ENCODE assay signal across 8 cellular contexts in the genomic region with DNA sequence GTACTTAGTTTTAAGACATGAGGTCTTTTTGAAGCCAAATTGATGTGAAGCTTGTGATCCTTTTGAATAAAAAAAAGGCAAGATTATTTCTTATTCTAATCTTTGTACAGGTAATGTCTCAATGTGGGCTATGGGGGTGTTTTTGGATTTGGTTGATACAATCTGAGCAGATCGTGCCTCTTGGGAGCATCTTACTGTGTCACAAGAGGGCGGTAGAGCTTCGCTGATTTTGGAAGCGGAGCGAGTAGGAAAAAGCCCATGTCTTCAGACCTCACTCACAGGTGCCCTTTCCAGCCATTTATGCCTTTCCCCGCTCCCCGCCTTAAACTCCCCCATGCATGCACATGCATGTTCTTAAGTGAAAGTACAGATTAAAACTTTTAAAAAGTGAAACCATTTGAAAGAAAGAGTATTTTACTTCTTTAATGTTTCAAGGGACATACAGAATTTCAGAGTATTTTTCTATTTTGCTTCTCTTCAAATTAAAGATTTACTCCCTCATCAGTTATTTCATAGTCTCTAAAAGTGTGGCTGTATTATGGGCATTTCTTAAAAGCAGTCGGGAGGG. TPM values are rescaled to one million over a fixed set of nuclear protein-coding genes. Genes with fewer than 3 reads are reported as not detected.
DNase-seq lines count a peak whose midpoint lies in the region; ATAC-seq and TF ChIP-seq lines count a peak whose summit lies in the region.

No MANE protein-coding gene starts in this region.

- no peaks in the 10 kb centered on the region for H3K9me3 ChIP-seq in A673 (ENCODE audit: low read depth, low read length, poor library complexity, severe bottlenecking)
- no peaks in the 10 kb centered on the region for H3K9me3 ChIP-seq in PC-3 (ENCODE audit: low read length)
- no peaks in the 10 kb centered on the region for H3K9me3 ChIP-seq in osteoblast (ENCODE audit: low read depth, low read length)
- H3K9me3 ChIP-seq in uterus = no peaks in the 10 kb centered on the region

- H3K27ac ChIP-seq in A673 (ENCODE audit: low read depth, low read length, poor library complexity, severe bottlenecking) (no peak overlapping the region), KMS-11 (no peak overlapping the region), PC-3 (ENCODE audit: low read length) (no peak overlapping the region), osteoblast (ENCODE audit: low read depth, low read length) (no peak overlapping the region), uterus (no peak overlapping the region)

- H3K4me3 ChIP-seq in A673 (ENCODE audit: low read depth, low read length, poor library complexity, severe bottlenecking) (no peak overlapping the region), KMS-11 (IDR thresholded peaks at IDR 0.05; ENCODE audit: insufficient read depth, low read depth, low read length) (no peak overlapping the region), PC-3 (ENCODE audit: low read length) (no peak overlapping the region), osteoblast (ENCODE audit: insufficient read depth, low read length) (no peak overlapping the region), uterus (no peak overlapping the region)

- CTCF ChIA-PET in A673 (lab: Charles Lee) (interaction anchor here (1.9 kb wide), 1 partner anchor 271 kb away, joined by 7 read pairs; no protein-coding TSS in a partner anchor), PC-3 (lab: Charles Lee) (interaction anchor here (0.8 to 1.4 kb wide), 2 partner anchors 191 to 271 kb away, joined by 3 to 8 read pairs; no protein-coding TSS in a partner anchor)

- POLR2A ChIA-PET in A673 (lab: Charles Lee; ENCODE audit: low non-redundant PET) (no interaction called here), PC-3 (lab: Charles Lee; ENCODE audit: unreplicated experiment) (no interaction called here)

- H3K4me1 ChIP-seq in A673 (ENCODE audit: insufficient read depth, low read length, poor library complexity, severe bottlenecking) (no peaks in the 10 kb centered on the region), KMS-11 (ENCODE audit: low read depth, poor library complexity, severe bottlenecking) (peaks cover 6% of the 10 kb centered on the region), PC-3 (ENCODE audit: insufficient read depth, low read length) (no peaks in the 10 kb centered on the region), osteoblast (ENCODE audit: insufficient read depth, low read length) (no peaks in the 10 kb centered on the region), uterus (no peaks in the 10 kb centered on the region)

- TF ChIP-seq CTCF in A673 (conservative IDR thresholded peaks at IDR 0.05; ENCODE audit: low read depth, low read length) (peak; percentile 95), KMS-11 (conservative IDR thresholded peaks at IDR 0.05; ENCODE audit: low read depth, low read length) (peak; percentile 77), PC-3 (conservative IDR thresholded peaks at IDR 0.05; ENCODE audit: low read depth, low read length) (peak; percentile 93), osteoblast (IDR thresholded peaks at IDR 0.05; ENCODE audit: extremely low read depth, low read depth, low read length) (peak; percentile 87), uterus (IDR thresholded peaks at IDR 0.05) (peak; percentile 79 to 87 (median 82))

- peaks cover 7% of the 10 kb centered on the region for H3K27me3 ChIP-seq in A673 (replicated peaks; ENCODE audit: insufficient read depth, low read depth, low read length, poor library complexity)
- no peaks in the 10 kb centered on the region for H3K27me3 ChIP-seq in KMS-11 (ENCODE audit: insufficient read depth, low read depth)
- H3K27me3 ChIP-seq in PC-3 (ENCODE audit: low read length) = peaks cover 6% of the 10 kb centered on the region; the same call in 1 of the 2 replicates
- peaks cover 49% of the 10 kb centered on the region for H3K27me3 ChIP-seq in osteoblast (ENCODE audit: insufficient read depth, low read length)
- H3K27me3 ChIP-seq in uterus = no peaks in the 10 kb centered on the region

- DNase-seq in A673 (ENCODE audit: low spot score) (peak; percentile 88), PC-3 (peak; percentile 94), foreskin melanocyte (peak; percentile 45), osteoblast (ENCODE audit: insufficient read length, low spot score, missing footprints) (peak; percentile 76), uterus (peak; percentile 75 to 79)
- peak; percentile 26 for DNase-seq in activated T-helper 9 cell treated with anti-CD3 and anti-CD28 coated beads, Interleukin-2, amount 50 U/mL, for 16 hours (ENCODE audit: low read depth)

- H3K9ac ChIP-seq in KMS-11 (no peak overlapping the region), PC-3 (ENCODE audit: low read length) (no peak overlapping the region)

- H3K36me3 ChIP-seq in A673 (ENCODE audit: insufficient read depth, low read length, poor library complexity, severe bottlenecking) (no peaks in the 10 kb centered on the region), KMS-11 (ENCODE audit: insufficient read depth) (no peaks in the 10 kb centered on the region), PC-3 (ENCODE audit: low read depth, low read length) (no peaks in the 10 kb centered on the region), osteoblast (ENCODE audit: insufficient read depth, low read length) (no peaks in the 10 kb centered on the region), uterus (no peaks in the 10 kb centered on the region)

- H3K9me2 ChIP-seq in PC-3 (replicated peaks; ENCODE audit: low read length) = no peaks in the 10 kb centered on the region

- no peak overlapping the region for H3K4me2 ChIP-seq in KMS-11
- no peak overlapping the region for H3K4me2 ChIP-seq in PC-3 (ENCODE audit: low read length)
- no peak overlapping the region for H3K4me2 ChIP-seq in osteoblast (ENCODE audit: insufficient read depth, low read length)

- H3K79me2 ChIP-seq in KMS-11 (ENCODE audit: insufficient read depth, low read depth) = no peaks in the 10 kb centered on the region
- no peaks in the 10 kb centered on the region for H3K79me2 ChIP-seq in PC-3 (ENCODE audit: low read length)
- no peaks in the 10 kb centered on the region for H3K79me2 ChIP-seq in osteoblast (ENCODE audit: insufficient read depth, low read length)

- no TSS peak for BruUV-seq in A673 (replicated peaks; lab: Mats Ljungman, UMichigan)
- BruUV-seq in PC-3 (replicated peaks; lab: Mats Ljungman, UMichigan) = no TSS peak

- no peak for TF ChIP-seq POLR2A in uterus (IDR thresholded peaks at IDR 0.05)

- H4K20me1 ChIP-seq in KMS-11 (ENCODE audit: insufficient read depth) (no peaks in the 10 kb centered on the region), PC-3 (ENCODE audit: low read length) (no peaks in the 10 kb centered on the region), osteoblast (ENCODE audit: insufficient read depth, low read length) (no peaks in the 10 kb centered on the region)

- H3F3A ChIP-seq in PC-3 (ENCODE audit: low read length, unreplicated experiment) = no peaks in the 10 kb centered on the region

- ATAC-seq in GM18502 (IDR thresholded peaks at IDR 0.05; ENCODE audit: poor library complexity, unreplicated experiment) (peak; percentile 69), PC-3 (peak; percentile 86)

- H2AFZ ChIP-seq in KMS-11 (ENCODE audit: low read depth) (no peak overlapping the region), PC-3 (ENCODE audit: low read length) (no peak overlapping the region), osteoblast (ENCODE audit: low read length) (no peak overlapping the region)

- intact Hi-C loops in A673 (cut with micrococcal nuclease; ENCODE audit: unreplicated experiment) (loop anchor here (1.0 kb wide), 1 partner anchor 271 kb away; no protein-coding TSS in a partner anchor), PC-3 (cut with micrococcal nuclease) (loop anchor here (1.0 to 10.0 kb wide), 3 partner anchors 138 to 271 kb away; no protein-coding TSS in a partner anchor), uterus (cut with DNase I; ENCODE audit: low total_unique reads) (loop anchor here (5.0 kb wide), 1 partner anchor 269 kb away; no protein-coding TSS in a partner anchor)

RNA-seq across cellular contexts. Expression of a gene that starts 18.8 kb away (rescaled TPM):
- total RNA-seq in A673 (2021) (0.39 and 0.55 TPM in 2 replicates), PC-3 (2014; rRNA removed) (not detected in 2 replicates), osteoblast (under 0.01 TPM in 1 of 2 replicates, not detected in the other), uterus (1 to 10 TPM in 1 of 4 donors, under 1 TPM in 1, not detected in 2; 0.46 to 1.1 TPM)

RNA-seq across cellular contexts. Expression of a gene that starts 20.1 kb away (rescaled TPM):
- total RNA-seq in A673 (2021) (18.7 and 20.9 TPM in 2 replicates), PC-3 (2014; rRNA removed) (10.3 and 26.2 TPM in 2 replicates), osteoblast (13.6 and 14.1 TPM in 2 replicates), uterus (10 to 100 TPM in 2 of 4 donors, 1 to 10 TPM in 2; 1.8 to 19.4 (median 10.2) TPM)

RNA-seq across cellular contexts. Expression of a gene that starts 22.7 kb away (rescaled TPM):
- total RNA-seq in A673 (2021) (not detected in 2 replicates), PC-3 (2014; rRNA removed) (not detected in 2 replicates), osteoblast (not detected in 2 replicates), uterus (1 to 10 TPM in 2 of 4 donors, not detected in 2; 1.1 to 9.5 TPM)

RNA-seq across cellular contexts. Expression of a gene that starts 35.6 kb away (rescaled TPM):
- total RNA-seq in A673 (2021) (16.3 and 18.8 TPM in 2 replicates), PC-3 (2014; rRNA removed) (16.4 and 23.5 TPM in 2 replicates), osteoblast (5.8 and 6.8 TPM in 2 replicates), uterus (10 to 100 TPM in 1 of 4 donors, 1 to 10 TPM in 2, under 1 TPM in 1; 0.26 to 10.9 (median 4.2) TPM)

Comparison
In these comparisons a context has a peak if more than half of its experiments do, and no peak if none do; other contexts are left out.
1. DNase-seq: peak in every context shown above with its lines; median percentile 94 in PC-3; 88 in A673; 77 in uterus; 76 in osteoblast; 45 in foreskin melanocyte; 26 in activated T-helper 9 cell treated with anti-CD3 and anti-CD28 coated beads, Interleukin-2, amount 50 U/mL, for 16 hours.